1 cellular context compared by ENCODE assay signal in the genomic region with DNA sequence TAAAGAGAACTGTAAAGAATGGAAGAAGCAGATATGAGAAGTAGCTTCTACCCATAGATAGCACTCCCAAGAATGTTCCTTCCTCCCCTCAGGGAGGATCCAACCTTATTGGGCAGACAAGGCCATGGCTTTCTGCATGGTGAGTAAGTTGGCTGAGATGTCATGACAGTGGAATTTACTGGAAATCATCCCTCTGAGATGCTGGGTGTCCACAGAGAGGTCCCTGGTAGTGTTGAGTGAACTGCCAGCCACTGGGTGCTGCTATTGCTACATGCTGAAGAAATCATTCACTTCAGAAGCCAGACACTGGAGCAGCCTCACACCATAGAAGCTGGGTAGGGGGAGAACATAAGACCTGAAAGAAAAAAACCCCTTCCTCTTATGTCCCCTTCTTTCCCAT.
TF ChIP-seq lines count a peak whose summit lies in the region.

No MANE protein-coding gene starts in this region.

TF ChIP-seq in H1, 55 proteins besides CTCF, POLR2A, EP300 and RAD21 (continued from another document):
- TF ChIP-seq BACH1 (IDR thresholded peaks at IDR 0.05; ENCODE audit: low read length) (no peak), CHD2 (IDR thresholded peaks at IDR 0.05; ENCODE audit: low read length) (no peak), TAF1 (IDR thresholded peaks at IDR 0.05; ENCODE audit: low read depth, low read length) (no peak), ASH2L (IDR thresholded peaks at IDR 0.05; ENCODE audit: low read length) (no peak), BRCA1 (IDR thresholded peaks at IDR 0.05; ENCODE audit: low read depth, low read length) (no peak), RFX5 (IDR thresholded peaks at IDR 0.05; ENCODE audit: borderline replicate concordance, low read depth, low read length) (no peak), SP1 (IDR thresholded peaks at IDR 0.05; ENCODE audit: low read depth, low read length) (no peak)
